Comparison of ENCODE assay signal across 8 cellular contexts in the genomic region with DNA sequence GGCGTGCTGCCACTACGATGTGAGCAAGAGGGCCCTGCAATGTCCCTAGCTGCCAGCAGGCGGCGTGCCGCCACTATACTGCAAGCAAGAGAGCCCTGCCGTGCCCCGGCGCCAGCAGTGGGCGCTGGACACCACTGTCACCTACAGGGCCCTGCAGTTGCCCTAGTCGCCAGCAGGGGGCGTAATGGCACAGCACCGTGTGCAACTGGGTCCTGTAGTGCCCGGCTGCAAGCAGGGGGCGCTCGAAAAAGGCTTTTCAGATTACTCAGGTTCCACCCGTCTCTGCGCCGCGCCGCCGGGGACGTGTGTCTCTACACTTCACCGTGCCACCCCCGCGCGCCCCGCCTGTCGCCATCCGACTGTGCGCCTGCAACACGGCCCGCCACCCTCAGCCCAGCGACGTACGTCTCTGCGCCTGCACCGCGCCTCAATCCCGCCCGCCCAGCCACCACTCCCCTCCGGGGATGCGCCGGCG.
DNase-seq lines count a peak whose midpoint lies in the region; ATAC-seq and TF ChIP-seq lines count a peak whose summit lies in the region.

No MANE protein-coding gene starts in this region.

- no peaks in the 10 kb centered on the region for H3K36me3 Mint-ChIP-seq in endothelial cell (ENCODE audit: low read depth, unreplicated experiment)

- no peaks in the 10 kb centered on the region for H3K36me3 ChIP-seq in sigmoid colon

- no peaks in the 10 kb centered on the region for H3K9me3 ChIP-seq in sigmoid colon

- H3K27me3 Mint-ChIP-seq in endothelial cell (ENCODE audit: unreplicated experiment), result no peaks in the 10 kb centered on the region

- peak; percentile 81 for TF ChIP-seq CTCF in GM12874 (IDR thresholded peaks at IDR 0.05; ENCODE audit: insufficient read depth, low read depth, low read length)
- TF ChIP-seq CTCF in endothelial cell (IDR thresholded peaks at IDR 0.05; ENCODE audit: unreplicated experiment), result peak; percentile 66
- TF ChIP-seq CTCF in sigmoid colon (IDR thresholded peaks at IDR 0.05), result peak in 1 of 4 experiments; percentile 36

- TF ChIP-seq EP300 in sigmoid colon (IDR thresholded peaks at IDR 0.05), result no peak

- intact Hi-C loops in sigmoid colon (cut with DNase I), result no loop called here

- no peak for ATAC-seq in HG02884 (IDR thresholded peaks at IDR 0.05; ENCODE audit: unreplicated experiment)
- ATAC-seq in HG03196 (IDR thresholded peaks at IDR 0.05; ENCODE audit: unreplicated experiment), result no peak
- ATAC-seq in HG03520 (IDR thresholded peaks at IDR 0.05; ENCODE audit: unreplicated experiment), result no peak

- H3K27ac Mint-ChIP-seq in endothelial cell (ENCODE audit: unreplicated experiment), result no peak overlapping the region

- H3K27me3 ChIP-seq in sigmoid colon, result peaks cover 0 to 5% (median 0%) of the 10 kb centered on the region in 3 donors

- no peaks in the 10 kb centered on the region for H3K4me1 ChIP-seq in sigmoid colon

- no peak for TF ChIP-seq POLR2A in sigmoid colon (IDR thresholded peaks at IDR 0.05)

- peaks cover 21% of the 10 kb centered on the region for H3K9me3 Mint-ChIP-seq in endothelial cell (ENCODE audit: unreplicated experiment)

- 78 to 91% methylated on average over 44 of the region's 44 CpGs for WGBS in sigmoid colon, 2 donors

- no peaks in the 10 kb centered on the region for H3K4me1 Mint-ChIP-seq in endothelial cell (ENCODE audit: unreplicated experiment)

- DNase-seq in RKO (ENCODE audit: low spot score) (peak; percentile 28), endothelial cell (ENCODE audit: low spot score) (no peak), sigmoid colon (no peak)
- DNase-seq in stimulated activated CD4-positive, alpha-beta T cell treated with anti-CD3 and anti-CD28 coated beads, Interleukin-12 subunit alpha, Interleukin-12 subunit beta, amount 100 ng/mL, for 48 hours (ENCODE audit: low read depth in 2 of 3, low spot score in 1 of 3), result peak in 2 of 3 donors; percentile 42 to 72

- H3K4me3 ChIP-seq in sigmoid colon, result no peak overlapping the region

- H3K4me3 Mint-ChIP-seq in endothelial cell (ENCODE audit: unreplicated experiment), result no peak overlapping the region

- no peak overlapping the region for H3K27ac ChIP-seq in sigmoid colon

Comparison
In these comparisons a context has a peak if more than half of its experiments do, and no peak if none do; other contexts are left out.
1. DNase-seq: peak in RKO (single experiment) and stimulated activated CD4-positive, alpha-beta T cell treated with anti-CD3 and anti-CD28 coated beads, Interleukin-12 subunit alpha, Interleukin-12 subunit beta, amount 100 ng/mL, for 48 hours (2 of 3); none in endothelial cell (single experiment) and sigmoid colon (single experiment).